8 cellular contexts compared by ENCODE assay signal in genomic region chr1:111747282-111747734, GRCh38. TPM values are rescaled to one million over a fixed set of nuclear protein-coding genes. Genes with fewer than 3 reads are reported as not detected.
A peak's percentile ranks its signal among the peaks of the same experiment; 100 is the strongest.
DNase-seq lines count a peak whose midpoint lies in the region; ATAC-seq and TF ChIP-seq lines count a peak whose summit lies in the region.

No MANE protein-coding gene starts in this region.

- H3K9me3 ChIP-seq in Peyer's patch (no peaks in the 10 kb centered on the region), spleen (no peaks in the 10 kb centered on the region)

- no peaks in the 10 kb centered on the region for H3K27me3 ChIP-seq in Peyer's patch
- peaks cover 0 to 4% (median 0%) of the 10 kb centered on the region in 7 donors for H3K27me3 ChIP-seq in spleen (replicated peaks in 1 of 7)

- H3K4me3 ChIP-seq in Peyer's patch (no peak overlapping the region), spleen (no peak overlapping the region)

- ATAC-seq in HG03354 (IDR thresholded peaks at IDR 0.05; ENCODE audit: poor library complexity, severe bottlenecking, unreplicated experiment) (peak; percentile 67), GM21381 (IDR thresholded peaks at IDR 0.05; ENCODE audit: unreplicated experiment) (no peak)
- peak; percentile 82 to 86 for ATAC-seq in activated T-cell treated with anti-CD3 and anti-CD28 coated beads, Interleukin-2, amount 50 U/mL, for 72 hours (replicated peaks in 1 of 2)

- H3K27ac Mint-ChIP-seq in activated T-cell treated with anti-CD3 and anti-CD28 coated beads, Interleukin-2, amount 50 U/mL, for 72 hours, result no peak overlapping the region
- peak overlapping the region; percentile 3 for H3K27ac Mint-ChIP-seq in glutamatergic neuron (ENCODE audit: unreplicated experiment)

- no peak overlapping the region for H3K4me3 Mint-ChIP-seq in activated T-cell treated with anti-CD3 and anti-CD28 coated beads, Interleukin-2, amount 50 U/mL, for 72 hours
- H3K4me3 Mint-ChIP-seq in glutamatergic neuron (ENCODE audit: unreplicated experiment), result peak overlapping the region; percentile 25

- WGBS in spleen, 5 donors, result 20 to 46% (median 27%) methylated on average over 3 of the region's 3 CpGs

- H3K36me3 ChIP-seq in Peyer's patch (no peaks in the 10 kb centered on the region), spleen (no peaks in the 10 kb centered on the region)

- H3K4me1 ChIP-seq in Peyer's patch (no peaks in the 10 kb centered on the region), spleen (peaks cover 0 to 9% (median 0%) of the 10 kb centered on the region in 6 donors)

- no peaks in the 10 kb centered on the region for H3K36me3 Mint-ChIP-seq in activated T-cell treated with anti-CD3 and anti-CD28 coated beads, Interleukin-2, amount 50 U/mL, for 72 hours (ENCODE audit: insufficient read depth in 2 of 2)
- H3K36me3 Mint-ChIP-seq in glutamatergic neuron (ENCODE audit: unreplicated experiment), result peaks cover 4% of the 10 kb centered on the region

- no peaks in the 10 kb centered on the region for H3K9me3 Mint-ChIP-seq in activated T-cell treated with anti-CD3 and anti-CD28 coated beads, Interleukin-2, amount 50 U/mL, for 72 hours
- H3K9me3 Mint-ChIP-seq in glutamatergic neuron (ENCODE audit: unreplicated experiment), result peaks cover 11% of the 10 kb centered on the region

- peak; percentile 88 for DNase-seq in DMS53 (lab: John Stamatoyannopoulos, UW)
- DNase-seq in Peyer's patch, result peak in 2 of 3 donors; percentile 69 to 87
- peak; percentile 78 to 79 for DNase-seq in activated T-cell treated with anti-CD3 and anti-CD28 coated beads, Interleukin-2, amount 50 U/mL, for 72 hours
- peak; percentile 49 for DNase-seq in glutamatergic neuron
- DNase-seq in spleen, result no peak
- no peak for DNase-seq in putamen (ENCODE audit: low spot score)

- peaks cover under 1% of the 10 kb centered on the region for H3K27me3 Mint-ChIP-seq in activated T-cell treated with anti-CD3 and anti-CD28 coated beads, Interleukin-2, amount 50 U/mL, for 72 hours (ENCODE audit: low read depth)
- no peaks in the 10 kb centered on the region for H3K27me3 Mint-ChIP-seq in glutamatergic neuron (ENCODE audit: unreplicated experiment)

- intact Hi-C loops in spleen (cut with DNase I; ENCODE audit: low total_unique reads), result no loop called here

- no peak overlapping the region for H3K27ac ChIP-seq in Peyer's patch
- no peak overlapping the region for H3K27ac ChIP-seq in spleen

- TF ChIP-seq POLR2A in Peyer's patch (IDR thresholded peaks at IDR 0.05) (no peak), spleen (IDR thresholded peaks at IDR 0.05) (no peak)

- H3K4me1 Mint-ChIP-seq in activated T-cell treated with anti-CD3 and anti-CD28 coated beads, Interleukin-2, amount 50 U/mL, for 72 hours (ENCODE audit: low read depth), result peaks cover 8% of the 10 kb centered on the region
- H3K4me1 Mint-ChIP-seq in glutamatergic neuron (ENCODE audit: low read depth, unreplicated experiment), result peaks cover 32% of the 10 kb centered on the region

- peak; percentile 31 to 85 (median 68) for TF ChIP-seq CTCF in Peyer's patch (IDR thresholded peaks at IDR 0.05)
- peak; percentile 76 for TF ChIP-seq CTCF in glutamatergic neuron (IDR thresholded peaks at IDR 0.05; ENCODE audit: partially characterized antibody, unreplicated experiment)
- TF ChIP-seq CTCF in spleen (IDR thresholded peaks at IDR 0.05 in 8 of 11, conservative IDR thresholded peaks at IDR 0.05 in 3 of 11), result peak; percentile 44 to 87 (median 72)

RNA-seq across cellular contexts. Expression of gene INKA2, which starts 8.1 kb away (rescaled TPM):
- total RNA-seq in Peyer's patch, result 1 to 10 TPM in 2 of 4 donors, under 1 TPM in 1, not detected in 1; 0.88 to 2.3 (median 2.0) TPM
- total RNA-seq in activated T-cell treated with anti-CD3 and anti-CD28 coated beads, Interleukin-2, amount 50 U/mL, for 72 hours, result 1 to 10 TPM; 3.9 to 4.3 TPM
- 112 TPM for total RNA-seq in glutamatergic neuron (ENCODE audit: unreplicated experiment)
- total RNA-seq in spleen, result 10 to 100 TPM in 2 of 7 donors, 1 to 10 TPM in 5; 6.0 to 12.5 (median 8.0) TPM
- polyA plus RNA-seq in spleen, result 1 to 10 TPM in 2 of 3 donors, under 1 TPM in 1; 0.41 to 1.3 (median 1.0) TPM

RNA-seq across cellular contexts. Expression of gene DDX20, which starts 8.4 kb away (rescaled TPM):
- total RNA-seq in Peyer's patch, result 10 to 100 TPM; 13.5 to 34.7 (median 22.5) TPM
- 10 to 100 TPM; 13.3 to 15.8 TPM for total RNA-seq in activated T-cell treated with anti-CD3 and anti-CD28 coated beads, Interleukin-2, amount 50 U/mL, for 72 hours
- 17.3 TPM for total RNA-seq in glutamatergic neuron (ENCODE audit: unreplicated experiment)
- total RNA-seq in spleen, result 10 to 100 TPM; 12.2 to 40.3 (median 16.1) TPM
- 10 to 100 TPM in 1 of 3 donors, 1 to 10 TPM in 2; 7.6 to 10.0 (median 8.4) TPM for polyA plus RNA-seq in spleen

Comparison
In these comparisons a context has a peak if more than half of its experiments do, and no peak if none do; other contexts are left out.
1. DNase-seq: peak in DMS53 (single experiment), Peyer's patch (2 of 3), activated T-cell treated with anti-CD3 and anti-CD28 coated beads, Interleukin-2, amount 50 U/mL, for 72 hours (2 of 2) and glutamatergic neuron (single experiment); none in spleen (single experiment) and putamen (single experiment).
2. Peak in every context shown above with its lines, with median percentiles within 50 percentile points of each other: CTCF ChIP-seq.